ENCODE assay signal across 8 cellular contexts in genomic region chr11:20397281-20397680, GRCh38. TPM values are rescaled to one million over a fixed set of nuclear protein-coding genes. Genes with fewer than 3 reads are reported as not detected.
DNase-seq lines count a peak whose midpoint lies in the region; ATAC-seq lines count a peak whose summit lies in the region.

No MANE protein-coding gene starts in this region.

- peak; percentile 75 for DNase-seq in DMS53 (lab: John Stamatoyannopoulos, UW)
- DNase-seq in NCI-H460 (ENCODE audit: extremely low read depth, low read depth): peak; percentile 23
- peak; percentile 50 for DNase-seq in amniotic stem cell (lab: John Stamatoyannopoulos, UW)
- peak; percentile 60 for DNase-seq in kidney glomerular epithelial cell (lab: John Stamatoyannopoulos, UW)
- DNase-seq in activated effector memory CD4-positive, alpha-beta T cell treated with anti-CD3 and anti-CD28 coated beads, Interleukin-2, amount 50 U/mL, for 16 hours: no peak
- DNase-seq in stimulated activated naive CD4-positive, alpha-beta T cell treated with Interleukin-2 at 50 U/mL for 16 hours (lab: John Stamatoyannopoulos, UW): no peak

- ATAC-seq in GM19328 (IDR thresholded peaks at IDR 0.05; ENCODE audit: unreplicated experiment) (peak; percentile 75), HG03175 (IDR thresholded peaks at IDR 0.05; ENCODE audit: unreplicated experiment) (peak; percentile 79)

RNA-seq across cellular contexts. Expression of gene PRMT3, which starts 9.8 kb away (rescaled TPM):
- total RNA-seq in NCI-H460 (2014; rRNA removed; shearing (Covaris generic)): 46.2 and 49.0 TPM in 2 replicates
- 38.2 and 45.5 TPM in 2 replicates for polyA plus RNA-seq in NCI-H460 (2014; cell fraction: nucleus; rRNA removed)

RNA-seq across cellular contexts. Expression of gene HTATIP2, which starts 33.8 kb away (rescaled TPM):
- 149 and 199 TPM in 2 replicates for total RNA-seq in NCI-H460 (2014; rRNA removed; shearing (Covaris generic))
- 59.6 and 86.9 TPM in 2 replicates for polyA plus RNA-seq in NCI-H460 (2014; cell fraction: nucleus; rRNA removed)

Comparison
In these comparisons a context has a peak if more than half of its experiments do, and no peak if none do; other contexts are left out.
1. DNase-seq: peak in DMS53 (single experiment), NCI-H460 (single experiment), amniotic stem cell (single experiment) and kidney glomerular epithelial cell (single experiment); none in activated effector memory CD4-positive, alpha-beta T cell treated with anti-CD3 and anti-CD28 coated beads, Interleukin-2, amount 50 U/mL, for 16 hours (single experiment) and stimulated activated naive CD4-positive, alpha-beta T cell treated with Interleukin-2 at 50 U/mL for 16 hours (single experiment).